Comparison of ENCODE assay signal across 17 cellular contexts in the genomic region with DNA sequence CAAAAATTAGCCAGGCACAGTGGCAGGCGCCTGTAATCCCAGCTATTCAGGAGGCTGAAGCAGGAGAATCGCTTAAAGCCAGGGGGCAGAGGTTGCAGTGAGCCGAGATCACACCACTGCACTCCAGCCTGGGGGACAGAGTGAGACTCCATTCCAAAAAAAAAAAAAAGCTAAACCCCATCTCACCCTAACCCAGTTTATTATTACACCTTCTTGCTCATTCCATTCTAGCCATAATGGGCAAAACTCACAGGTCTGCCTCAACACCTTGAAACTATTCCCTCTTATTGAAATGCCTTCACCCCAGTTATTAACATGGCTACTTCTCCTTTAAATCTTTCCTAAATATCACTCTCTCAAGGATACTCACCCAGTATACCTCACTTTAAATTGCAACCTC. TPM values are rescaled to one million over a fixed set of nuclear protein-coding genes. Genes with fewer than 3 reads are reported as not detected.
A peak's percentile ranks its signal among the peaks of the same experiment; 100 is the strongest.
DNase-seq lines count a peak whose midpoint lies in the region; ATAC-seq, FAIRE-seq and TF ChIP-seq lines count a peak whose summit lies in the region.
"Had no signal": no experiment of that assay in that cellular context is flagged by ENCODE, and none has a peak within 500 bp of the region (broad histone marks: within the 10 kb centered on the region; RNA-seq: fewer than 3 reads in every experiment).

No MANE protein-coding gene starts in this region.

- no peak overlapping the region for H2BK120ac ChIP-seq in H9 (ENCODE audit: low read depth, low read length, poor library complexity, severe bottlenecking)
- no peak overlapping the region for H2BK120ac ChIP-seq in mesenchymal stem cell (ENCODE audit: low read depth, low read length)

- H2AFZ ChIP-seq in H9 (ENCODE audit: low read length) (no peak overlapping the region), astrocyte (ENCODE audit: low read depth, low read length) (no peak overlapping the region), mesenchymal stem cell (ENCODE audit: low read depth, low read length) (no peak overlapping the region)

- H3K27me3 Mint-ChIP-seq in CD4-positive, alpha-beta T cell: no peaks in the 10 kb centered on the region
- H3K27me3 Mint-ChIP-seq in H9 (ENCODE audit: low read depth) (no peaks in the 10 kb centered on the region), astrocyte (ENCODE audit: low read depth, unreplicated experiment) (no peaks in the 10 kb centered on the region), nephron (ENCODE audit: low read depth) (no peaks in the 10 kb centered on the region)
- H3K27me3 Mint-ChIP-seq: activated CD8-positive, alpha-beta memory T cell treated with anti-CD3 and anti-CD28 coated beads, Interleukin-2, amount 10 ng/mL, durations not matched to agents 7 days and 5 days had no signal

- H3K4me3 ChIP-seq in astrocyte (ENCODE audit: insufficient read depth, low read depth, low read length) (no peak overlapping the region), mesenchymal stem cell (ENCODE audit: insufficient read depth in 1 of 2, low read depth in 1 of 2, low read length in 2 of 2) (no peak overlapping the region), thyroid gland (replicated peaks in 1 of 3) (no peak overlapping the region)

- no peaks in the 10 kb centered on the region for H3K27me3 ChIP-seq in CD4-positive, alpha-beta T cell (ENCODE audit: control insufficient read depth, insufficient read depth, low read length)
- H3K27me3 ChIP-seq in H9 (ENCODE audit: insufficient read depth, low read length): no peaks in the 10 kb centered on the region
- H3K27me3 ChIP-seq in astrocyte (ENCODE audit: insufficient read depth, low read length): no peaks in the 10 kb centered on the region
- no peaks in the 10 kb centered on the region for H3K27me3 ChIP-seq in mesenchymal stem cell (ENCODE audit: control insufficient read depth in 1 of 2, insufficient read depth in 1 of 2, low read length in 2 of 2)
- H3K27me3 ChIP-seq in thyroid gland: no peaks in the 10 kb centered on the region

- FAIRE-seq in astrocyte (lab: Jason Lieb, UNC): no peak
- FAIRE-seq: bronchial epithelial cell had no signal

- H3K23ac ChIP-seq in H9 (ENCODE audit: insufficient read length, low read depth, low read length) (no peak overlapping the region), mesenchymal stem cell (ENCODE audit: low read length in 2 of 2) (no peak overlapping the region)

- ATAC-seq in CD4-positive, alpha-beta T cell (ENCODE audit: poor library complexity): no peak
- no peak for ATAC-seq in HG02840 (IDR thresholded peaks at IDR 0.05; ENCODE audit: low FRiP score, unreplicated experiment)
- ATAC-seq: activated CD8-positive, alpha-beta memory T cell treated with anti-CD3 and anti-CD28 coated beads, Interleukin-2, amount 10 ng/mL, durations not matched to agents 7 days and 5 days; sciatic nerve had no signal

- no peaks in the 10 kb centered on the region for H3K9me3 Mint-ChIP-seq in CD4-positive, alpha-beta T cell
- H3K9me3 Mint-ChIP-seq in H9 (peaks cover 0 to 2% of the 10 kb centered on the region in 2 experiments; a peak in 1 of 5 replicates), astrocyte (ENCODE audit: unreplicated experiment) (no peaks in the 10 kb centered on the region), nephron (no peaks in the 10 kb centered on the region)
- H3K9me3 Mint-ChIP-seq: mesothelial cell of epicardium had no signal

- H3K4me3 Mint-ChIP-seq in CD4-positive, alpha-beta T cell: peak overlapping the region; percentile 53
- no peak overlapping the region for H3K4me3 Mint-ChIP-seq in H9
- H3K4me3 Mint-ChIP-seq in astrocyte (ENCODE audit: unreplicated experiment): no peak overlapping the region
- no peak overlapping the region for H3K4me3 Mint-ChIP-seq in nephron
- H3K4me3 Mint-ChIP-seq: activated CD8-positive, alpha-beta memory T cell treated with anti-CD3 and anti-CD28 coated beads, Interleukin-2, amount 10 ng/mL, durations not matched to agents 7 days and 5 days; mesothelial cell of epicardium had no signal

- H3K79me2 ChIP-seq in H9 (ENCODE audit: insufficient read depth, low read length) (peaks cover 61% of the 10 kb centered on the region), astrocyte (ENCODE audit: insufficient read depth, low read length) (peaks cover 98% of the 10 kb centered on the region)

- H3K36me3 Mint-ChIP-seq in CD4-positive, alpha-beta T cell (ENCODE audit: low read depth): peaks cover 34% of the 10 kb centered on the region
- peaks cover 0 to 9% (median 3%) of the 10 kb centered on the region in 3 experiments; a peak in 6 of 7 replicates for H3K36me3 Mint-ChIP-seq in H9 (ENCODE audit: insufficient read depth in 1 of 3, low read depth in 3 of 3)
- H3K36me3 Mint-ChIP-seq in astrocyte (ENCODE audit: low read depth, unreplicated experiment): no peaks in the 10 kb centered on the region
- peaks cover 9% of the 10 kb centered on the region for H3K36me3 Mint-ChIP-seq in nephron (ENCODE audit: low read depth)

- H3K4ac ChIP-seq in H9 (ENCODE audit: low read depth, low read length) (no peak overlapping the region), mesenchymal stem cell (ENCODE audit: low read depth in 1 of 2, low read length in 2 of 2) (no peak overlapping the region)

- no peak overlapping the region for H4K8ac ChIP-seq in H9 (replicated peaks; ENCODE audit: insufficient read length, low read depth, low read length)
- no peak overlapping the region for H4K8ac ChIP-seq in mesenchymal stem cell (ENCODE audit: low read length)

- no peak overlapping the region for H3K18ac ChIP-seq in H9 (ENCODE audit: insufficient read length, low read depth, low read length)
- H3K18ac ChIP-seq in mesenchymal stem cell (ENCODE audit: low read depth in 1 of 2, low read length in 2 of 2): no peak overlapping the region

- H2BK20ac ChIP-seq in H9 (ENCODE audit: low read depth, low read length, poor library complexity, severe bottlenecking): no peak overlapping the region

- POLR2A ChIA-PET in CD4-positive, alpha-beta T cell (lab: Charles Lee): interaction anchor here (1.0 kb wide), 1 partner anchor 16 kb away, joined by 3 read pairs; no protein-coding TSS in a partner anchor

- H4K91ac ChIP-seq in H9 (ENCODE audit: insufficient read length, low read depth, low read length): no peak overlapping the region
- H4K91ac ChIP-seq in mesenchymal stem cell (ENCODE audit: low read length): no peak overlapping the region

- no peak overlapping the region for H3K9ac ChIP-seq in H9 (ENCODE audit: extremely low read depth, insufficient read length, low read length)
- H3K9ac ChIP-seq in astrocyte (ENCODE audit: low read length): no peak overlapping the region
- no peak overlapping the region for H3K9ac ChIP-seq in mesenchymal stem cell (ENCODE audit: low read length)

- no peak overlapping the region for H3K27ac ChIP-seq in CD4-positive, alpha-beta T cell (ENCODE audit: low read depth, low read length)
- H3K27ac ChIP-seq in H9 (ENCODE audit: insufficient read length, low read depth, low read length): peak overlapping the region; percentile 57
- H3K27ac ChIP-seq in astrocyte (ENCODE audit: low read depth, low read length): no peak overlapping the region
- no peak overlapping the region for H3K27ac ChIP-seq in mesenchymal stem cell (ENCODE audit: low read length, poor library complexity, severe bottlenecking)
- H3K27ac ChIP-seq in thyroid gland: no peak overlapping the region
- H3K27ac ChIP-seq: RWPE1 had no signal

- H3K4me1 ChIP-seq in H9 (ENCODE audit: insufficient read depth, low read length) (peaks cover 4% of the 10 kb centered on the region; the same call in 1 of the 2 replicates), astrocyte (ENCODE audit: insufficient read depth, low read length) (peaks cover 9% of the 10 kb centered on the region), mesenchymal stem cell (ENCODE audit: control insufficient read depth, insufficient read depth, low read depth, low read length) (peaks cover 6% of the 10 kb centered on the region), thyroid gland (peaks cover 56 to 68% of the 10 kb centered on the region in 2 donors)

- H3K79me1 ChIP-seq in H9 (ENCODE audit: insufficient read depth, low read depth, low read length, poor library complexity, severe bottlenecking) (peaks cover 13% of the 10 kb centered on the region), mesenchymal stem cell (replicated peaks; ENCODE audit: low read length, poor library complexity, severe bottlenecking) (no peaks in the 10 kb centered on the region)

- no peak overlapping the region for H3K4me2 ChIP-seq in H9 (ENCODE audit: insufficient read depth, insufficient read length, low read length)
- H3K4me2 ChIP-seq in astrocyte (ENCODE audit: low read length): peak overlapping the region; percentile 21
- H3K4me2 ChIP-seq in mesenchymal stem cell (ENCODE audit: low read length, poor library complexity, severe bottlenecking): no peak overlapping the region

- no peak for TF ChIP-seq CTCF in CD4-positive, alpha-beta T cell (IDR thresholded peaks at IDR 0.05)
- peak; percentile 14; the same call in 1 of the 3 replicates for TF ChIP-seq CTCF in H9 (conservative IDR thresholded peaks at IDR 0.05)
- no peak for TF ChIP-seq CTCF in astrocyte (IDR thresholded peaks at IDR 0.05; ENCODE audit: insufficient read depth, low read depth, low read length)
- no peak for TF ChIP-seq CTCF in nephron (IDR thresholded peaks at IDR 0.05; ENCODE audit: unreplicated experiment in 3 of 3)
- no peak for TF ChIP-seq CTCF in thyroid gland (IDR thresholded peaks at IDR 0.05)

- H3K56ac ChIP-seq in H9 (ENCODE audit: insufficient read length, low read depth, low read length): no peak overlapping the region

- DNase-seq in CD4-positive, alpha-beta T cell: no peak
- DNase-seq in H9 (no peak), astrocyte (ENCODE audit: low read depth) (no peak), mesenchymal stem cell (no peak), thyroid gland (no peak)
- DNase-seq: activated CD8-positive, alpha-beta memory T cell treated with anti-CD3 and anti-CD28 coated beads, Interleukin-2, amount 10 ng/mL, durations not matched to agents 7 days and 5 days; activated naive CD4-positive, alpha-beta T cell treated with anti-CD3 and anti-CD28 coated beads, Interleukin-2, amount 50 U/mL, for 16 hours; AML-193; head of caudate nucleus; NCI-H1417 treated with DMSO at 0.1 percent for 48 hours; T-helper 1 cell had no signal

- H2BK15ac ChIP-seq in H9 (ENCODE audit: low read depth, low read length) (no peak overlapping the region), mesenchymal stem cell (ENCODE audit: low read depth, poor library complexity, severe bottlenecking) (no peak overlapping the region)

- no peak overlapping the region for H4K5ac ChIP-seq in H9 (ENCODE audit: insufficient read length, low read depth, low read length)

- H3K27ac Mint-ChIP-seq in CD4-positive, alpha-beta T cell: no peak overlapping the region
- H3K27ac Mint-ChIP-seq in H9 (peak overlapping the region in 1 of 3 experiments; percentile 74; a peak in 3 of 7 replicates), astrocyte (ENCODE audit: unreplicated experiment) (no peak overlapping the region), nephron (peak overlapping the region in 2 of 3 experiments; percentile 7 to 24)
- H3K27ac Mint-ChIP-seq: activated CD8-positive, alpha-beta memory T cell treated with anti-CD3 and anti-CD28 coated beads, Interleukin-2, amount 10 ng/mL, durations not matched to agents 7 days and 5 days; mesothelial cell of epicardium had no signal

- H3K36me3 ChIP-seq in astrocyte (ENCODE audit: insufficient read depth, low read length) (no peaks in the 10 kb centered on the region), mesenchymal stem cell (ENCODE audit: control insufficient read depth in 1 of 2, insufficient read depth in 2 of 2, low read depth in 1 of 2, low read length in 2 of 2) (no peaks in the 10 kb centered on the region), thyroid gland (no peaks in the 10 kb centered on the region)

- CTCF ChIA-PET in CD4-positive, alpha-beta T cell (lab: Charles Lee): no interaction called here

- no peak overlapping the region for H3K14ac ChIP-seq in H9 (ENCODE audit: insufficient read depth, low read length)
- H3K14ac ChIP-seq in mesenchymal stem cell (ENCODE audit: low read length in 2 of 2): no peak overlapping the region

- intact Hi-C loops in CD4-positive, alpha-beta T cell (cut with DNase I, micrococcal nuclease): loop anchor here (5.0 to 10.0 kb wide), 7 partner anchors 38 to 625 kb away; a partner anchor contains a TSS
- intact Hi-C loops in thyroid gland (cut with DNase I): loop anchor here (10.0 kb wide), 1 partner anchor 165 kb away; no protein-coding TSS in a partner anchor

- no CpG with 5 or more reads among the region's 3 CpGs for WGBS in H9 (ENCODE audit: extremely low coverage, insufficient read length, low lambda C conversion rate)
- 74% methylated on average over 3 of the region's 3 CpGs for WGBS in mesenchymal stem cell
- WGBS in thyroid gland, 2 donors: 69 to 91% methylated on average over 3 of the region's 3 CpGs

- H2BK12ac ChIP-seq in H9 (ENCODE audit: insufficient read length, low read depth, low read length) (no peak overlapping the region), mesenchymal stem cell (ENCODE audit: low read length in 2 of 2) (no peak overlapping the region)

- H2AK5ac ChIP-seq in H9 (ENCODE audit: insufficient read length, low read length): no peak overlapping the region
- H2AK5ac ChIP-seq in mesenchymal stem cell (ENCODE audit: low read length, severe bottlenecking): no peak overlapping the region

- H3K23me2 ChIP-seq in H9 (ENCODE audit: insufficient read length, low read depth, low read length, poor library complexity, severe bottlenecking): peaks cover 11% of the 10 kb centered on the region

- H2BK5ac ChIP-seq in H9 (ENCODE audit: insufficient read length, low read length) (no peak overlapping the region), mesenchymal stem cell (ENCODE audit: low read depth, low read length, poor library complexity, severe bottlenecking) (no peak overlapping the region)

- TF ChIP-seq POLR2A in thyroid gland (IDR thresholded peaks at IDR 0.05): no peak

- no peaks in the 10 kb centered on the region for H3K9me3 ChIP-seq in CD4-positive, alpha-beta T cell (ENCODE audit: control insufficient read depth, low read length)
- H3K9me3 ChIP-seq in H9 (ENCODE audit: control insufficient read depth, low read depth, low read length): no peaks in the 10 kb centered on the region
- no peaks in the 10 kb centered on the region for H3K9me3 ChIP-seq in astrocyte (ENCODE audit: insufficient read depth, low read depth, low read length)
- H3K9me3 ChIP-seq in mesenchymal stem cell (ENCODE audit: control insufficient read depth, low read length): no peaks in the 10 kb centered on the region
- no peaks in the 10 kb centered on the region for H3K9me3 ChIP-seq in thyroid gland

- no peak overlapping the region for H3T11ph ChIP-seq in H9 (ENCODE audit: low read length)

- peaks cover 78% of the 10 kb centered on the region for H3K4me1 Mint-ChIP-seq in CD4-positive, alpha-beta T cell (ENCODE audit: low read depth)
- H3K4me1 Mint-ChIP-seq in H9 (peaks cover 39 to 43% of the 10 kb centered on the region in 2 experiments), astrocyte (ENCODE audit: low read depth, unreplicated experiment) (peaks cover 21% of the 10 kb centered on the region), nephron (peaks cover 49% of the 10 kb centered on the region)

- H4K20me1 ChIP-seq in H9 (ENCODE audit: control insufficient read depth, insufficient read depth, insufficient read length) (no peaks in the 10 kb centered on the region), astrocyte (ENCODE audit: insufficient read depth, low read length) (peaks cover 80% of the 10 kb centered on the region)

RNA-seq across cellular contexts. Expression of a gene that starts 4.1 kb away (rescaled TPM):
- total RNA-seq in CD4-positive, alpha-beta T cell: 10 to 100 TPM; 87.3 to 87.4 TPM
- total RNA-seq in H9 (2021) (57.4 and 60.8 TPM in 2 replicates), astrocyte (41.4 and 46.5 TPM in 2 replicates), thyroid gland (100 to 1,000 TPM in 1 of 4 donors, 10 to 100 TPM in 3; 74.3 to 128 (median 85.5) TPM)
- 14.6 TPM for polyA plus RNA-seq in mesenchymal stem cell (2013, experiment 1 of 2)
- 14.2 TPM for polyA plus RNA-seq in mesenchymal stem cell (2013, experiment 2 of 2)

Comparison
In these comparisons a context has a peak if more than half of its experiments do, and no peak if none do; other contexts are left out.
1. H3K27ac Mint-ChIP-seq: peak in nephron (2 of 3); none in CD4-positive, alpha-beta T cell (single experiment) and astrocyte (single experiment).